Comparison of ENCODE assay signal across 10 cellular contexts in genomic region chr1:34918609-34919561, GRCh38. TPM values are rescaled to one million over a fixed set of nuclear protein-coding genes. Genes with fewer than 3 reads are reported as not detected.
DNase-seq lines count a peak whose midpoint lies in the region; ATAC-seq, FAIRE-seq and TF ChIP-seq lines count a peak whose summit lies in the region.
"Had no signal": no experiment of that assay in that cellular context is flagged by ENCODE, and none has a peak within 500 bp of the region (broad histone marks: within the 10 kb centered on the region; RNA-seq: fewer than 3 reads in every experiment).

No MANE protein-coding gene starts in this region.

- no peak overlapping the region for H3K9ac ChIP-seq in kidney (ENCODE audit: low read length in 2 of 2)

- peak; percentile 15 for ATAC-seq in esophagus mucosa
- no peak for ATAC-seq in HG03354 (IDR thresholded peaks at IDR 0.05; ENCODE audit: poor library complexity, severe bottlenecking, unreplicated experiment)

- no peak for TF ChIP-seq CTCF in kidney (IDR thresholded peaks at IDR 0.05; ENCODE audit: borderline replicate concordance, extremely low read depth, insufficient read depth)

- DNase-seq in NCI-H510A (lab: John Stamatoyannopoulos, UW) (peak; percentile 26), NCI-H510A treated with DMSO at 0.1 percent for 48 hours (lab: John Stamatoyannopoulos, UW) (no peak), NCI-H1436 (lab: John Stamatoyannopoulos, UW) (peak; percentile 73), renal cortical epithelial cell (ENCODE audit: low read depth) (peak; percentile 7), kidney (no peak), GM19240 (ENCODE audit: insufficient read length, low spot score) (no peak)
- DNase-seq: ACHN; activated naive CD4-positive, alpha-beta T cell treated with anti-CD3 and anti-CD28 coated beads for 36 hours had no signal

- no peaks in the 10 kb centered on the region for H3K9me3 ChIP-seq in kidney (ENCODE audit: control insufficient read depth in 1 of 2, low read length in 2 of 2)

- H3K4me3 ChIP-seq in kidney (ENCODE audit: low read length in 2 of 2) = no peak overlapping the region

- intact Hi-C loops in kidney (cut with DNase I) = no loop called here

- H3K36me3 ChIP-seq in kidney (ENCODE audit: control insufficient read depth in 1 of 2, insufficient read depth in 2 of 2, low read length in 2 of 2) = no peaks in the 10 kb centered on the region

- FAIRE-seq in kidney (lab: Jason Lieb, UNC) = no peak

- H3K4me1 ChIP-seq in kidney (ENCODE audit: control insufficient read depth in 1 of 2, insufficient read depth in 1 of 2, low read depth in 1 of 2, low read length in 2 of 2) = no peaks in the 10 kb centered on the region

- H3K27ac ChIP-seq in kidney (ENCODE audit: low read depth in 2 of 2, low read length in 2 of 2) = no peak overlapping the region

RNA-seq across cellular contexts. Expression of gene DLGAP3, which starts 10.6 kb away (rescaled TPM):
- total RNA-seq in esophagus mucosa = 0.28 TPM
- 0.05 TPM in 1 of 2 replicates, not detected in the other for total RNA-seq in renal cortical epithelial cell
- total RNA-seq in kidney = 1.0 TPM
- polyA plus RNA-seq in kidney (ENCODE audit: insufficient read depth, low read depth, low replicate concordance) = 0.71 TPM

RNA-seq across cellular contexts. Expression of gene SMIM12, which starts 59.3 kb away (rescaled TPM):
- total RNA-seq in esophagus mucosa = 40.4 TPM
- 40.1 and 46.4 TPM in 2 replicates for total RNA-seq in renal cortical epithelial cell
- total RNA-seq in kidney = 49.2 TPM
- 85.9 TPM for polyA plus RNA-seq in kidney (ENCODE audit: insufficient read depth, low read depth, low replicate concordance)

Comparison
In these comparisons a context has a peak if more than half of its experiments do, and no peak if none do; other contexts are left out.
1. DNase-seq: peak in NCI-H510A (single experiment), NCI-H1436 (single experiment) and renal cortical epithelial cell (single experiment); none in NCI-H510A treated with DMSO at 0.1 percent for 48 hours (single experiment), kidney (single experiment) and GM19240 (single experiment).